Comparison of ENCODE assay signal across 1 cellular context in genomic region chr19:33176670-33177416, GRCh38.
A peak's percentile ranks its signal among the peaks of the same experiment; 100 is the strongest.
TF ChIP-seq lines count a peak whose summit lies in the region.

No MANE protein-coding gene starts in this region.

TF ChIP-seq in HepG2, 621 proteins besides CTCF, POLR2A, EP300 and RAD21 (continued from another document and continues in another):
- TF ChIP-seq SOX6 (IDR thresholded peaks at IDR 0.05) = no peak
- peak; percentile 72 for TF ChIP-seq SOX6 (CRISPR knock-in tag; IDR thresholded peaks at IDR 0.05)
- TF ChIP-seq BRF2 (CRISPR knock-in tag; IDR thresholded peaks at IDR 0.05) = peak; percentile 75; the same call in 1 of the 2 replicates
- peak; percentile 76 for TF ChIP-seq NAIF1 (CRISPR knock-in tag; IDR thresholded peaks at IDR 0.05; ENCODE audit: borderline replicate concordance)
- TF ChIP-seq HES4 (CRISPR knock-in tag; IDR thresholded peaks at IDR 0.05; ENCODE audit: borderline replicate concordance) = peak; percentile 11; the same call in 1 of the 2 replicates
- TF ChIP-seq PCBP2 (optimal IDR thresholded peaks at IDR 0.05; ENCODE audit: low read depth, low read length, poor library complexity, severe bottlenecking) = no peak
- no peak for TF ChIP-seq ZNF589 (CRISPR knock-in tag; conservative IDR thresholded peaks at IDR 0.05)
- TF ChIP-seq ZNF670 (CRISPR knock-in tag; IDR thresholded peaks at IDR 0.05; ENCODE audit: borderline replicate concordance) = peak; percentile 80
- peak; percentile 95; the same call in 1 of the 2 replicates for TF ChIP-seq NCOA1 (CRISPR knock-in tag; IDR thresholded peaks at IDR 0.05)
- no peak; the same call in 1 of the 2 replicates for TF ChIP-seq ZBTB43 (CRISPR knock-in tag; conservative IDR thresholded peaks at IDR 0.05)
- TF ChIP-seq MYPOP (CRISPR knock-in tag; IDR thresholded peaks at IDR 0.05) = peak; percentile 81
- no peak for TF ChIP-seq ADNP (CRISPR knock-in tag; IDR thresholded peaks at IDR 0.05)
- TF ChIP-seq ZNF292 (CRISPR knock-in tag; IDR thresholded peaks at IDR 0.05; ENCODE audit: borderline replicate concordance, low read depth) = no peak
- TF ChIP-seq PHB2 (IDR thresholded peaks at IDR 0.05; ENCODE audit: partially characterized antibody) = no peak
- no peak for TF ChIP-seq ZNF720 (CRISPR knock-in tag; IDR thresholded peaks at IDR 0.05)
- TF ChIP-seq AKNA (CRISPR knock-in tag; IDR thresholded peaks at IDR 0.05; ENCODE audit: borderline replicate concordance) = no peak
- peak; percentile 84 for TF ChIP-seq ARID4A (CRISPR knock-in tag; IDR thresholded peaks at IDR 0.05; ENCODE audit: borderline replicate concordance)
- TF ChIP-seq POGK (CRISPR knock-in tag; conservative IDR thresholded peaks at IDR 0.05) = no peak
- no peak for TF ChIP-seq SCMH1 (CRISPR knock-in tag; IDR thresholded peaks at IDR 0.05; ENCODE audit: borderline replicate concordance)
- no peak; the same call in 1 of the 2 replicates for TF ChIP-seq ZXDC (CRISPR knock-in tag; IDR thresholded peaks at IDR 0.05)
- no peak for TF ChIP-seq ZNF329 (CRISPR knock-in tag; IDR thresholded peaks at IDR 0.05; ENCODE audit: low read depth)
- TF ChIP-seq RARA (CRISPR knock-in tag; IDR thresholded peaks at IDR 0.05) = 0 out of 2 replicates have a peak, but pooled peaks have one; percentile 5
- peak; percentile 96 for TF ChIP-seq PHF8 (CRISPR knock-in tag; IDR thresholded peaks at IDR 0.05)
- TF ChIP-seq ZNF230 (CRISPR knock-in tag; IDR thresholded peaks at IDR 0.05) = peak; percentile 71
- TF ChIP-seq HNF1A (IDR thresholded peaks at IDR 0.05; ENCODE audit: low read depth) = peak; percentile 67; the same call in 1 of the 2 replicates
- no peak; the same call in 1 of the 2 replicates for TF ChIP-seq HNF1A (CRISPR knock-in tag; IDR thresholded peaks at IDR 0.05; ENCODE audit: borderline replicate concordance)
- TF ChIP-seq DZIP1 (CRISPR knock-in tag; IDR thresholded peaks at IDR 0.05) = no peak
- peak; percentile 22; the same call in 1 of the 2 replicates for TF ChIP-seq ZNF33B (CRISPR knock-in tag; IDR thresholded peaks at IDR 0.05)
- TF ChIP-seq ZSCAN21 (CRISPR knock-in tag; IDR thresholded peaks at IDR 0.05; ENCODE audit: borderline replicate concordance) = peak; percentile 88
